1 cellular context compared by ENCODE assay signal in genomic region chr6:6875818-6876470, GRCh38.
TF ChIP-seq lines count a peak whose summit lies in the region.

No MANE protein-coding gene starts in this region.

TF ChIP-seq in GM23338, 12 proteins besides CTCF, POLR2A, EP300 and RAD21 (continued from another document):
- TF ChIP-seq ZNF462 (CRISPR knock-in tag; IDR thresholded peaks at IDR 0.05) (no peak), CREB1 (CRISPR knock-in tag; IDR thresholded peaks at IDR 0.05; ENCODE audit: low read depth) (no peak), POLR2AphosphoS5 (IDR thresholded peaks at IDR 0.05; ENCODE audit: low read depth) (no peak), ZNF114 (CRISPR knock-in tag; IDR thresholded peaks at IDR 0.05) (no peak), REST (IDR thresholded peaks at IDR 0.05; ENCODE audit: unreplicated experiment) (no peak), ETS1 (IDR thresholded peaks at IDR 0.05) (no peak), STAT1 (IDR thresholded peaks at IDR 0.05; ENCODE audit: unreplicated experiment) (no peak), NANOG (IDR thresholded peaks at IDR 0.05; ENCODE audit: borderline replicate concordance) (no peak), JUNB (IDR thresholded peaks at IDR 0.05; ENCODE audit: unreplicated experiment) (no peak), EZH2 (IDR thresholded peaks at IDR 0.05; ENCODE audit: low read depth, unreplicated experiment) (no peak)
